ENCODE assay signal across 20 cellular contexts in genomic region chr13:100527644-100528043, GRCh38.
DNase-seq lines count a peak whose midpoint lies in the region; ATAC-seq and TF ChIP-seq lines count a peak whose summit lies in the region.
"Had no signal": no experiment of that assay in that cellular context is flagged by ENCODE, and none has a peak within 500 bp of the region (broad histone marks: within the 10 kb centered on the region; RNA-seq: fewer than 3 reads in every experiment).

No MANE protein-coding gene starts in this region.

- H3K4me3 Mint-ChIP-seq in endodermal cell, result no peak overlapping the region
- H3K4me3 Mint-ChIP-seq: B cell; CD4-positive, alpha-beta T cell; CD8-positive, alpha-beta memory T cell; GM23338; H9 had no signal

- peaks cover 59% of the 10 kb centered on the region for H3K36me3 Mint-ChIP-seq in endodermal cell (ENCODE audit: low read depth)

- H3K27ac Mint-ChIP-seq in endodermal cell, result no peak overlapping the region
- H3K27ac Mint-ChIP-seq: B cell; CD4-positive, alpha-beta T cell; GM23338 had no signal

- peaks cover 41% of the 10 kb centered on the region for H3K36me3 ChIP-seq in endodermal cell (ENCODE audit: control insufficient read depth, insufficient read depth, low read length)

- no peak overlapping the region for H3K27ac ChIP-seq in endodermal cell (ENCODE audit: low read depth, low read length)
- H3K27ac ChIP-seq: 22Rv1, BLaER1, C4-2B had no signal

- no peak overlapping the region for H3K4me3 ChIP-seq in endodermal cell (ENCODE audit: low read length)
- H3K4me3 ChIP-seq: BLaER1, GM23338 had no signal

- no peaks in the 10 kb centered on the region for H3K9me3 Mint-ChIP-seq in endodermal cell
- H3K9me3 Mint-ChIP-seq: CD4-positive, alpha-beta T cell; CD8-positive, alpha-beta memory T cell; GM23338; H9 had no signal

- H3K4me1 Mint-ChIP-seq in endodermal cell, result peaks cover 12% of the 10 kb centered on the region
- H3K4me1 Mint-ChIP-seq: B cell had no signal

- H3K4me1 ChIP-seq in endodermal cell (ENCODE audit: control insufficient read depth, insufficient read depth, low read length), result peaks cover 5% of the 10 kb centered on the region

- no peak for TF ChIP-seq CTCF in endodermal cell (conservative IDR thresholded peaks at IDR 0.05)

- no peak overlapping the region for H3K9ac ChIP-seq in endodermal cell (ENCODE audit: extremely low read depth, low read length, poor library complexity, severe bottlenecking)
- H3K9ac ChIP-seq: BLaER1 had no signal

- DNase-seq in NCI-H1694 treated with DMSO at 0.1 percent for 48 hours (lab: John Stamatoyannopoulos, UW) (peak; percentile 24), NCI-H1694 (lab: John Stamatoyannopoulos, UW) (no peak), G401 (ENCODE audit: low spot score) (peak; percentile 38), endodermal cell (peak; percentile 27), sciatic nerve (ENCODE audit: low spot score) (peak; percentile 46), anterior cingulate cortex (lab: John Stamatoyannopoulos, UW) (no peak)
- DNase-seq: CD4-positive, alpha-beta T cell; CD8-positive, alpha-beta memory T cell; DMS 273 treated with DMSO at 0.1 percent for 48 hours; DMS79; EL; GF-D8; H9 had no signal

- H3K27me3 Mint-ChIP-seq in endodermal cell (ENCODE audit: insufficient read depth), result no peaks in the 10 kb centered on the region
- H3K27me3 Mint-ChIP-seq: B cell; CD4-positive, alpha-beta T cell; CD8-positive, alpha-beta memory T cell had no signal

- 93 to 94% methylated on average over 7 to 9 of the region's 9 CpGs for WGBS in endodermal cell (ENCODE audit: insufficient coverage in 1 of 2, insufficient read length in 1 of 2), 2 experiments

- intact Hi-C loops in sciatic nerve (cut with DNase I), result no loop called here

- H3K27me3 ChIP-seq in endodermal cell (ENCODE audit: control insufficient read depth, insufficient read depth, low read length, poor library complexity, severe bottlenecking), result no peaks in the 10 kb centered on the region
- H3K27me3 ChIP-seq: BLaER1 had no signal

- H3K9me3 ChIP-seq in endodermal cell (ENCODE audit: control insufficient read depth, low read length), result no peaks in the 10 kb centered on the region

- ATAC-seq in sciatic nerve (no peak), HG03342 (IDR thresholded peaks at IDR 0.05; ENCODE audit: unreplicated experiment) (no peak)
- ATAC-seq: GM23338, HCT116 had no signal

- in situ Hi-C loops in G401 (cut with HindIII; ENCODE audit: low sequenced_read_pairs), result no loop called here

Comparison
In these comparisons a context has a peak if more than half of its experiments do, and no peak if none do; other contexts are left out.
1. DNase-seq: peak in NCI-H1694 treated with DMSO at 0.1 percent for 48 hours (single experiment), G401 (single experiment), endodermal cell (single experiment) and sciatic nerve (single experiment); none in NCI-H1694 (single experiment) and anterior cingulate cortex (0 of 58).